In the genomic region with DNA sequence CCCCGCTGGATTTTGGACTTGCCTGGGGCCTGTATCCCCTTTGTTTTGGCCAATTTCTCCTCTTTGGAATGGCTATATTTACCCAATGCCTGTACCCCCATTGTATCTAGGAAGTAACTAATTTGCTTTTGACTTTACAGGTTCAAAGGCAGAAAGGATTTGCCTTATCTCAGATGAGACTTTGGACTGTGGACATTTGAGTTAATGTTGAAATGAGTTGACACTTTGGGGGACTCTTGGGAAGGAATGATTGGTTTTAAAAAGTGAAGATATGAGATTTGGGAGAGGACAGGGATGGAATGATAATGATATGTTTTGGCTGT, we compare ENCODE assay signal across 11 cellular contexts.
"Had no signal": no experiment of that assay in that cellular context is flagged by ENCODE, and none has a peak within 500 bp of the region (broad histone marks: within the 10 kb centered on the region; RNA-seq: fewer than 3 reads in every experiment).

No MANE protein-coding gene starts in this region.

- DNase-seq: GM23248, GOT3, H7, H9, HCEC 1CT, HFFc6 had no signal

- H3K4me3 Mint-ChIP-seq: GM23338, H9, HFFc6 had no signal

- H3K36me3 ChIP-seq: HAP-1 had no signal

- H3K4me3 ChIP-seq: GM23248, GM23338, HAP-1 had no signal

- H3K4me1 Mint-ChIP-seq: GM23338, H9 had no signal

- H2AFZ ChIP-seq: GM23248, GM23338 had no signal

- H3K4me2 ChIP-seq: GM23338 had no signal

- H3K9ac ChIP-seq: GM23248 had no signal

- ATAC-seq: GM23338, HCT116 had no signal

- H3K27ac ChIP-seq: GM23248 had no signal

- FAIRE-seq: H1, H54 had no signal

- H3K27ac Mint-ChIP-seq: GM23338, HFFc6 had no signal
